ENCODE assay signal across 8 cellular contexts in the genomic region with DNA sequence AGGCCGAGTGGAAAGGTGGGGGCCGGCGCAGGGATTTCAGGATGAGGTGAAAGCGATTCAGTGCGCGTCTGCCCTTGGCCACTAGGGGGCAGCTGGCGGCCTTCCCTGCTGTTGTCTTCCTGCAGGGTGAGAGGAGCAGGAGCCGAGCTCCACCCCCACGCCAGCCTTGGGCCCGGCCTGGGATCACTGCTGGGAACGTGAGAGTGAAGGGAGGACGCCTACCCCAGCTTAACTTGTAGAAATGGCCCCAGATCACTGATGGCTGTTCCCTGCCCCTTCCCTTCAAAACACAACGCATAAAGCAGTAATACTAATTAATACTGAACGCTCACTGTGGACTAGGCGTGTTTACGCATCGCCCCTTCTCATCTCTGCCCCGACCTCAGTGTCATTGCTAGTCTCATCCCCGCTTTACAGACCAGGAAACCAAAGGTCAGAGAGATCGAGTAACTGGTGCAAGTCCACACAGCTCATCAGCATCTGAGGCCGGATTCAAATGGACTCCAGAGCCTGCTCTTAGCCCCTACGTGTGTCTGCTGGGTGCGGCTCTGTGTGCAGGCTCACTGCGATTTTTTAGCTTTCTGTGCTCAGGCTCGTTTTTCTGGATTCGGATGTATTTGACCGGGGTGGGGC. TPM values are rescaled to one million over a fixed set of nuclear protein-coding genes. Genes with fewer than 3 reads are reported as not detected.
DNase-seq lines count a peak whose midpoint lies in the region; ATAC-seq and TF ChIP-seq lines count a peak whose summit lies in the region.

No MANE protein-coding gene starts in this region.

- TF ChIP-seq CTCF in OCI-LY1 (IDR thresholded peaks at IDR 0.05; ENCODE audit: low read length): peak; percentile 73
- TF ChIP-seq CTCF in mucosa of descending colon (IDR thresholded peaks at IDR 0.05): peak; percentile 95

- ATAC-seq in mucosa of descending colon: peak; percentile 98
- no peak for ATAC-seq in HG02884 (IDR thresholded peaks at IDR 0.05; ENCODE audit: unreplicated experiment)

- H3K9ac ChIP-seq in OCI-LY1 (ENCODE audit: low read length): no peak overlapping the region

- H3K4me2 ChIP-seq in OCI-LY1 (ENCODE audit: low read length): no peak overlapping the region

- H3K4me1 ChIP-seq in OCI-LY1 (ENCODE audit: insufficient read depth, low read length, severe bottlenecking) (no peaks in the 10 kb centered on the region), mucosa of descending colon (ENCODE audit: low read depth) (no peaks in the 10 kb centered on the region)

- no peaks in the 10 kb centered on the region for H3K79me2 ChIP-seq in OCI-LY1 (ENCODE audit: insufficient read depth, low read length)

- H3K9me2 ChIP-seq in OCI-LY1 (ENCODE audit: low read depth, low read length): no peaks in the 10 kb centered on the region

- no peaks in the 10 kb centered on the region for H3K36me3 ChIP-seq in OCI-LY1 (ENCODE audit: insufficient read depth, low read length)
- no peaks in the 10 kb centered on the region for H3K36me3 ChIP-seq in mucosa of descending colon (ENCODE audit: low read depth)

- no peaks in the 10 kb centered on the region for H3F3A ChIP-seq in OCI-LY1 (ENCODE audit: insufficient read depth, low read length)

- H3K9me3 ChIP-seq in OCI-LY1 (ENCODE audit: low read length) (no peaks in the 10 kb centered on the region), mucosa of descending colon (no peaks in the 10 kb centered on the region)

- H2AFZ ChIP-seq in OCI-LY1 (ENCODE audit: low read length): no peak overlapping the region

- H4K20me1 ChIP-seq in OCI-LY1 (ENCODE audit: insufficient read depth, low read length): no peaks in the 10 kb centered on the region

- H3K4me3 ChIP-seq in OCI-LY1 (ENCODE audit: low read depth, low read length, poor library complexity, severe bottlenecking): no peak overlapping the region
- H3K4me3 ChIP-seq in mucosa of descending colon: no peak overlapping the region

- intact Hi-C loops in mucosa of descending colon (cut with DNase I, micrococcal nuclease): loop anchor here (5.0 kb wide), 2 partner anchors 174 to 179 kb away; no protein-coding TSS in a partner anchor

- peak; percentile 75 for DNase-seq in DMS114 treated with DMSO at 0.1 percent for 48 hours (lab: John Stamatoyannopoulos, UW; ENCODE audit: unreplicated experiment)
- DNase-seq in HuH-7.5 (ENCODE audit: low spot score): peak; percentile 98
- DNase-seq in activated T-cell treated with anti-CD3 and anti-CD28 coated beads for 24 hours (ENCODE audit: low read depth): peak; percentile 44
- DNase-seq in epidermal melanocyte (ENCODE audit: insufficient read length, low spot score): peak; percentile 95
- peak; percentile 83 to 88 (median 86) for DNase-seq in mucosa of descending colon
- DNase-seq in stimulated activated CD8-positive, alpha-beta memory T cell treated with anti-CD3 and anti-CD28 coated beads, Interleukin-4, amount 100 ng/mL, for 24 hours (ENCODE audit: low read depth): peak; percentile 40

- H3K27ac ChIP-seq in OCI-LY1 (ENCODE audit: low read depth, low read length, poor library complexity, severe bottlenecking): no peak overlapping the region

- H3K27me3 ChIP-seq in OCI-LY1 (ENCODE audit: insufficient read depth, low read length): no peaks in the 10 kb centered on the region

RNA-seq across cellular contexts. Expression of gene MVK, which starts 24.3 kb away (rescaled TPM):
- total RNA-seq in mucosa of descending colon: 10 to 100 TPM; 18.9 to 30.0 (median 29.8) TPM

RNA-seq across cellular contexts. Expression of gene MMAB, which starts 24.6 kb away (rescaled TPM):
- 10 to 100 TPM; 29.9 to 45.5 (median 42.0) TPM for total RNA-seq in mucosa of descending colon

Comparison
In these comparisons a context has a peak if more than half of its experiments do, and no peak if none do; other contexts are left out.
1. DNase-seq: peak in every context shown above with its lines; median percentile 98 in HuH-7.5; 95 in epidermal melanocyte; 86 in mucosa of descending colon; 75 in DMS114 treated with DMSO at 0.1 percent for 48 hours; 44 in activated T-cell treated with anti-CD3 and anti-CD28 coated beads for 24 hours; 40 in stimulated activated CD8-positive, alpha-beta memory T cell treated with anti-CD3 and anti-CD28 coated beads, Interleukin-4, amount 100 ng/mL, for 24 hours.